Comparison of ENCODE assay signal across 24 cellular contexts in genomic region chr3:55436644-55437043, GRCh38. TPM values are rescaled to one million over a fixed set of nuclear protein-coding genes. Genes with fewer than 3 reads are reported as not detected.
DNase-seq lines count a peak whose midpoint lies in the region; ATAC-seq, FAIRE-seq and TF ChIP-seq lines count a peak whose summit lies in the region.
"Had no signal": no experiment of that assay in that cellular context is flagged by ENCODE, and none has a peak within 500 bp of the region (broad histone marks: within the 10 kb centered on the region; RNA-seq: fewer than 3 reads in every experiment).

No MANE protein-coding gene starts in this region.

- no peak overlapping the region for H2AFZ ChIP-seq in IMR-90 (replicated peaks; ENCODE audit: low read length, poor library complexity)

- no peak overlapping the region for H4K5ac ChIP-seq in IMR-90 (ENCODE audit: low read depth, low read length)

- no peak overlapping the region for H3K23ac ChIP-seq in IMR-90 (ENCODE audit: low read depth, low read length)

- H3K27ac ChIP-seq in IMR-90 (ENCODE audit: insufficient read depth, low read length): no peak overlapping the region
- H3K27ac ChIP-seq in VCaP: peak overlapping the region; percentile 1; the same call in 1 of the 2 replicates
- H3K27ac ChIP-seq: BLaER1 had no signal

- no peak overlapping the region for H3K18ac ChIP-seq in IMR-90 (ENCODE audit: low read depth, low read length)

- ATAC-seq in IMR-90 (ENCODE audit: low read depth): no peak

- no peak for TF ChIP-seq POLR2A in IMR-90 (IDR thresholded peaks at IDR 0.05; ENCODE audit: low read depth, low read length)

- no TSS peak for BruUV-seq in IMR-90 (replicated peaks; lab: Mats Ljungman, UMichigan)

- POLR2A ChIA-PET in IMR-90 (lab: Charles Lee; ENCODE audit: unreplicated experiment): no interaction called here

- H3K4me1 ChIP-seq in IMR-90 (ENCODE audit: control insufficient read depth, insufficient read depth, low read length): no peaks in the 10 kb centered on the region; the same call in 1 of the 2 replicates
- H3K4me1 ChIP-seq: BE2C, BLaER1 had no signal

- FAIRE-seq in G401.6 (lab: Jason Lieb, UNC): peak; percentile 52
- FAIRE-seq: A204.1, GM12891, GM19239 had no signal

- no peak overlapping the region for H3K4me2 ChIP-seq in IMR-90 (ENCODE audit: low read depth, low read length)
- H3K4me2 ChIP-seq: BLaER1 had no signal

- no peaks in the 10 kb centered on the region for H3K9me3 ChIP-seq in IMR-90 (ENCODE audit: control insufficient read depth, insufficient read depth, low read length)
- H3K9me3 ChIP-seq: BE2C, BLaER1 had no signal

- H2BK120ac ChIP-seq in IMR-90 (ENCODE audit: low read depth, low read length): no peak overlapping the region

- no peak overlapping the region for H2BK20ac ChIP-seq in IMR-90 (ENCODE audit: low read depth, low read length)

- no peak overlapping the region for H2AK5ac ChIP-seq in IMR-90 (ENCODE audit: low read depth, low read length)

- no peak overlapping the region for H3K9ac ChIP-seq in IMR-90 (ENCODE audit: low read depth, low read length)
- H3K9ac ChIP-seq: BLaER1 had no signal

- in situ Hi-C loops in IMR-90 (cut with MboI; ENCODE audit: low sequenced_read_pairs): no loop called here

- DNase-seq in IMR-90 (no peak), pons (ENCODE audit: low spot score) (no peak), amniotic stem cell (lab: John Stamatoyannopoulos, UW) (no peak)
- DNase-seq: 8988T; ACHN; BE2C; C1 segment of cervical spinal cord; CD4-positive, alpha-beta memory T cell; CD4-positive, CD25-positive, alpha-beta regulatory T cell; CD8-positive, alpha-beta memory T cell; COR-L47; DMS 273 treated with DMSO at 0.1 percent for 48 hours; DMS153; DMS53; DMS79; DND-41; EL; GF-D8 had no signal

- H3K27me3 ChIP-seq in IMR-90 (ENCODE audit: control insufficient read depth, insufficient read depth, low read length): no peaks in the 10 kb centered on the region
- H3K27me3 ChIP-seq: BE2C, BLaER1 had no signal

- H4K20me1 ChIP-seq in IMR-90 (ENCODE audit: insufficient read depth, low read length): no peaks in the 10 kb centered on the region
- H4K20me1 ChIP-seq: BLaER1 had no signal

- TF ChIP-seq CTCF in IMR-90 (conservative IDR thresholded peaks at IDR 0.05; ENCODE audit: low read depth, low read length) (no peak), VCaP (conservative IDR thresholded peaks at IDR 0.05) (no peak)

- no peak overlapping the region for H3K56ac ChIP-seq in IMR-90 (ENCODE audit: extremely low read depth, insufficient read depth, low read length)

- H3K14ac ChIP-seq in IMR-90 (replicated peaks; ENCODE audit: low read depth, low read length): no peak overlapping the region

- CTCF ChIA-PET in IMR-90 (lab: Yijun Ruan, JAX): interaction anchor here (0.6 kb wide), 1 partner anchor 468 kb away, joined by 4 read pairs; no protein-coding TSS in a partner anchor

- intact Hi-C loops in IMR-90 (cut with micrococcal nuclease): no loop called here

- H3K4me3 ChIP-seq in IMR-90 (ENCODE audit: insufficient read depth, low read depth, low read length): no peak overlapping the region
- H3K4me3 ChIP-seq: BLaER1 had no signal

- H4K8ac ChIP-seq in IMR-90 (ENCODE audit: low read depth in 2 of 2, low read length in 2 of 2): no peak overlapping the region

- H2AK9ac ChIP-seq in IMR-90 (replicated peaks; ENCODE audit: low read depth, low read length, poor library complexity): no peak overlapping the region

- H2BK15ac ChIP-seq in IMR-90 (ENCODE audit: low read depth, low read length): no peak overlapping the region

- H3K4ac ChIP-seq in IMR-90 (ENCODE audit: low read depth, low read length): no peak overlapping the region

- no peak for TF ChIP-seq RAD21 in IMR-90 (IDR thresholded peaks at IDR 0.05; ENCODE audit: low read length)

- dilution Hi-C loops in IMR-90 (cut with HindIII; ENCODE audit: low sequenced_read_pairs, unreplicated experiment): no loop called here

- H3K36me3 ChIP-seq in IMR-90 (ENCODE audit: control insufficient read depth, insufficient read depth, low read length): no peaks in the 10 kb centered on the region
- H3K36me3 ChIP-seq: BE2C, BLaER1 had no signal

- no peaks in the 10 kb centered on the region for H3K9me1 ChIP-seq in IMR-90 (ENCODE audit: insufficient read depth, low read length)

- H3K79me1 ChIP-seq in IMR-90 (ENCODE audit: low read depth in 1 of 2, low read length in 2 of 2): no peaks in the 10 kb centered on the region

- no peak overlapping the region for H4K91ac ChIP-seq in IMR-90 (ENCODE audit: insufficient read depth, low read depth, low read length)

- H2BK5ac ChIP-seq in IMR-90 (ENCODE audit: low read depth, low read length, poor library complexity, severe bottlenecking): no peak overlapping the region

TF ChIP-seq in IMR-90, 13 proteins besides CTCF, POLR2A, EP300 and RAD21:
- TF ChIP-seq ELK1 (IDR thresholded peaks at IDR 0.05; ENCODE audit: borderline replicate concordance, low read depth, low read length) (no peak), MAFK (IDR thresholded peaks at IDR 0.05; ENCODE audit: low read depth, low read length) (peak; percentile 64)

RNA-seq across cellular contexts. Expression of gene WNT5A, which starts 50.5 kb away (rescaled TPM):
- 204 and 224 TPM in 2 replicates for total RNA-seq in IMR-90 (2012; rRNA removed)
- polyA plus RNA-seq in IMR-90 (2012; rRNA removed): 229 and 231 TPM in 2 replicates
- polyA plus RNA-seq in IMR-90 (2012; cell fraction: cytosol; rRNA removed): 120 and 337 TPM in 2 replicates
- 410 and 708 TPM in 2 replicates for polyA plus RNA-seq in IMR-90 (2012; cell fraction: nucleus; rRNA removed; ENCODE audit: low replicate concordance)
- total RNA-seq: CD4-positive, CD25-positive, alpha-beta regulatory T cell; CD8-positive, alpha-beta memory T cell had no signal
- polyA plus RNA-seq: CD4-positive, alpha-beta memory T cell; CD4-positive, CD25-positive, alpha-beta regulatory T cell; CD8-positive, alpha-beta memory T cell had no signal
